ENCODE assay signal across 1 cellular context in the genomic region with DNA sequence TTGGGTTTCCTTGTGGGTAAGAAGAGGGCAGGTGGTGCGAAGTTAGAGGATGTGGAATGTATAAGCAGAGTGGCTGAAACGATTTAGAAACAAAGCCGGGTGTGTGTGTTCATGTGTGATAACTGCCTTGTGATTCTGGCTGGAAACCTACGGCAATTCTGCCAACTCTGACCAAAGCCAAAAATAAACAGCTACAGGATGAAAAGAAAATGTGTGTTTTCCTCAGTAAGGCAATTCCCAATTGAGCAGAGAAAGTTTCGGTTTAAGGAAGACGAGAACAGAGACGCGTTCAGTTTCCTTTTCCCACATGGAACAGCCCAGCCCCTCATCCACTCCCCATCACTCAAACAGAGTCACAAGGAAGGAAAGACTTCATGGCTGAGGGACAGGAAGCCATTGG.
TF ChIP-seq lines count a peak whose summit lies in the region.

No MANE protein-coding gene starts in this region.

TF ChIP-seq in HepG2, 621 proteins besides CTCF, POLR2A, EP300 and RAD21 (continued from another document):
- TF ChIP-seq, protein P1, sequence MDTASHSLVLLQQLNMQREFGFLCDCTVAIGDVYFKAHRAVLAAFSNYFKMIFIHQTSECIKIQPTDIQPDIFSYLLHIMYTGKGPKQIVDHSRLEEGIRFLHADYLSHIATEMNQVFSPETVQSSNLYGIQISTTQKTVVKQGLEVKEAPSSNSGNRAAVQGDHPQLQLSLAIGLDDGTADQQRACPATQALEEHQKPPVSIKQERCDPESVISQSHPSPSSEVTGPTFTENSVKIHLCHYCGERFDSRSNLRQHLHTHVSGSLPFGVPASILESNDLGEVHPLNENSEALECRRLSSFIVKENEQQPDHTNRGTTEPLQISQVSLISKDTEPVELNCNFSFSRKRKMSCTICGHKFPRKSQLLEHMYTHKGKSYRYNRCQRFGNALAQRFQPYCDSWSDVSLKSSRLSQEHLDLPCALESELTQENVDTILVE (CRISPR knock-in tag; IDR thresholded peaks at IDR 0.05) = no peak
- no peak for TF ChIP-seq ZNF350 (CRISPR knock-in tag; IDR thresholded peaks at IDR 0.05; ENCODE audit: borderline replicate concordance, low read depth)
TF ChIP-seq in HepG2: peak in this region for 0.
